Comparison of ENCODE assay signal across 10 cellular contexts in the genomic region with DNA sequence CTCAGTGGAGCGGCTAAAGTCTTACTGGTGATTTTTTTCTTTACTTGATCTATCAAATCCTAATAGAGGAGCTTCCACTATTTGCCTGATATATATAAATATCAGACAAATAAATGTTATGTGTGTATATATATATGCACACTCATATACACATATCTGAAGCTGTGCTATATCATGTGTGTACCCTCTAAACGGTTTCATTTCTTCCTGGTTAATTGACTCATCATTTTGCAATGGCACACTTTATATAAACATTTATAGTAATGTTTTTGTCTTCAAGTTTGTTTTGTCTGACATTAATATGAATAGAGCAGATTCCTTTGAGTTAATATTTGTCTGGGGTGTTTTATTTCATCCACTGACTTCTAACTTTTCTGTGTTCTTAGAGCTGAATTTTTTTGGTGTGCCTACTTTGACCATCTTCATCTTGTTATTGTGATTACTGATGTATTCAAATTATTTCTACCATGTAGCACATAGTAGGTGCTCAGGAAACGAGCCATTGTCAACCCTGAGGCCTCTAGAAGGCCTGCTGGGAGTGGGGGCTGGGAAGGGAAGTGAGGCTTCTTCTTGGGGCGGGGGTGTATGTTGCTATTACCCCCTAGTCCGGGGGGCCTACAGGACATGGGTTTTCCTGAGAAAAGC.
DNase-seq lines count a peak whose midpoint lies in the region; ATAC-seq, FAIRE-seq and TF ChIP-seq lines count a peak whose summit lies in the region.
"Had no signal": no experiment of that assay in that cellular context is flagged by ENCODE, and none has a peak within 500 bp of the region (broad histone marks: within the 10 kb centered on the region; RNA-seq: fewer than 3 reads in every experiment).

No MANE protein-coding gene starts in this region.

- H3K9me3 ChIP-seq in T-helper 17 cell (ENCODE audit: control insufficient read depth, low read length, poor library complexity, severe bottlenecking) (no peaks in the 10 kb centered on the region), endothelial cell of umbilical vein (replicated peaks; ENCODE audit: control insufficient read depth, insufficient read depth, low read length) (no peaks in the 10 kb centered on the region), gastrocnemius medialis (no peaks in the 10 kb centered on the region)

- H3K27ac ChIP-seq in GM23338 (ENCODE audit: low read depth): no peak overlapping the region
- H3K27ac ChIP-seq in endothelial cell of umbilical vein (ENCODE audit: insufficient read depth, low read depth, low read length): peak overlapping the region; percentile 94
- H3K27ac ChIP-seq in gastrocnemius medialis: peak overlapping the region; percentile 63 to 83 (median 74)

- H3K27me3 ChIP-seq in GM23338 (ENCODE audit: insufficient read depth) (no peaks in the 10 kb centered on the region), endothelial cell of umbilical vein (ENCODE audit: control insufficient read depth in 2 of 2, insufficient read depth in 2 of 2, low read length in 2 of 2) (no peaks in the 10 kb centered on the region), gastrocnemius medialis (no peaks in the 10 kb centered on the region)

- H3F3A ChIP-seq in GM23338 (replicated peaks; ENCODE audit: low read depth): no peaks in the 10 kb centered on the region

- no peaks in the 10 kb centered on the region for H4K20me1 ChIP-seq in GM23338 (replicated peaks; ENCODE audit: insufficient read depth)
- H4K20me1 ChIP-seq in endothelial cell of umbilical vein (replicated peaks; ENCODE audit: control insufficient read depth, extremely low read depth, insufficient read depth, low read length): no peaks in the 10 kb centered on the region

- CTCF ChIA-PET in endothelial cell of umbilical vein (lab: Charles Lee): interaction anchor here (0.8 to 2.1 kb wide), 13 partner anchors 9 to 380 kb away, joined by 3 to 25 read pairs (median 5); a partner anchor contains a TSS

- no peaks in the 10 kb centered on the region for H3K9me2 ChIP-seq in GM23338 (ENCODE audit: insufficient read depth)

- H2AFZ ChIP-seq in GM23338: peak overlapping the region; percentile 63; the same call in 1 of the 2 replicates
- H2AFZ ChIP-seq in endothelial cell of umbilical vein (ENCODE audit: low read depth, low read length): peak overlapping the region; percentile 14

- H3K4me3 Mint-ChIP-seq in GM23338 (no peak overlapping the region), T-helper 17 cell (no peak overlapping the region)

- H3K27me3 Mint-ChIP-seq in GM23338 (ENCODE audit: insufficient read depth, low read depth, poor library complexity): no peaks in the 10 kb centered on the region
- H3K27me3 Mint-ChIP-seq in T-helper 17 cell: no peaks in the 10 kb centered on the region

- no peaks in the 10 kb centered on the region for H3K9me1 ChIP-seq in endothelial cell of umbilical vein (replicated peaks; ENCODE audit: control insufficient read depth, extremely low read depth, insufficient read depth, low read length)

- peaks cover 3% of the 10 kb centered on the region; the same call in 1 of the 3 replicates for H3K4me1 Mint-ChIP-seq in GM23338
- peaks cover 12% of the 10 kb centered on the region for H3K4me1 Mint-ChIP-seq in T-helper 17 cell

- no peak overlapping the region for H3K4me2 ChIP-seq in GM23338
- H3K4me2 ChIP-seq in endothelial cell of umbilical vein (ENCODE audit: insufficient read depth, low read length): peak overlapping the region; percentile 24

- no peak for TF ChIP-seq CTCF in GM23338 (conservative IDR thresholded peaks at IDR 0.05; ENCODE audit: low read depth in 2 of 2)
- no peak for TF ChIP-seq CTCF in endothelial cell of umbilical vein (IDR thresholded peaks at IDR 0.05; ENCODE audit: extremely low read depth in 1 of 2, insufficient read depth in 1 of 2, low read depth in 1 of 2, low read length in 2 of 2)
- TF ChIP-seq CTCF in gastrocnemius medialis (IDR thresholded peaks at IDR 0.05 in 4 of 5, conservative IDR thresholded peaks at IDR 0.05 in 1 of 5): no peak

- H3K79me2 ChIP-seq in GM23338 (replicated peaks; ENCODE audit: insufficient read depth) (no peaks in the 10 kb centered on the region), endothelial cell of umbilical vein (ENCODE audit: control insufficient read depth, insufficient read depth, low read length) (no peaks in the 10 kb centered on the region)

- dilution Hi-C loops in endothelial cell of umbilical vein (cut with MboI; ENCODE audit: extremely low pct_ligation_motif_present, low sequenced_read_pairs): no loop called here

- TSS peak; percentile 80 for BruUV-seq in endothelial cell of umbilical vein (replicated peaks; lab: Mats Ljungman, UMichigan)

- intact Hi-C loops in endothelial cell of umbilical vein (cut with micrococcal nuclease) (loop anchor here (1.0 to 2.0 kb wide), 4 partner anchors 9 to 83 kb away; a partner anchor contains a TSS), gastrocnemius medialis (cut with DNase I; ENCODE audit: low total_unique reads) (no loop called here)

- H3K9ac ChIP-seq in endothelial cell of umbilical vein (replicated peaks; ENCODE audit: extremely low read depth, insufficient read depth, low read length): peak overlapping the region; percentile 74

- no peak overlapping the region for H3K4me3 ChIP-seq in GM23338
- no peak overlapping the region for H3K4me3 ChIP-seq in endothelial cell of umbilical vein (replicated peaks in 1 of 3; ENCODE audit: insufficient read depth in 1 of 3, low read depth in 1 of 3, low read length in 3 of 3)
- H3K4me3 ChIP-seq in gastrocnemius medialis: no peak overlapping the region

- peaks cover 8% of the 10 kb centered on the region; the same call in 1 of the 3 replicates for H3K9me3 Mint-ChIP-seq in GM23338

- ATAC-seq in GM23338: no peak
- no peak for ATAC-seq in T-helper 17 cell
- no peak for ATAC-seq in gastrocnemius medialis
- ATAC-seq in GM18907 (IDR thresholded peaks at IDR 0.05; ENCODE audit: unreplicated experiment): no peak
- no peak for ATAC-seq in GM21529 (IDR thresholded peaks at IDR 0.05; ENCODE audit: unreplicated experiment)

- no peak for FAIRE-seq in endothelial cell of umbilical vein (lab: Jason Lieb, UNC)

- in situ Hi-C loops in gastrocnemius medialis (cut with MboI; ENCODE audit: low sequenced_read_pairs in 4 of 4): loop anchor here in 1 of 4 donors (25.0 kb wide), 1 partner anchor 99 kb away; no protein-coding TSS in a partner anchor

- no peaks in the 10 kb centered on the region; the same call in 1 of the 3 replicates for H3K36me3 Mint-ChIP-seq in GM23338 (ENCODE audit: low read depth)
- H3K36me3 Mint-ChIP-seq in T-helper 17 cell (ENCODE audit: low read depth): no peaks in the 10 kb centered on the region

- no peak for DNase-seq in GM23338 (ENCODE audit: low spot score)
- DNase-seq in T-helper 17 cell: no peak
- no peak for DNase-seq in endothelial cell of umbilical vein (ENCODE audit: low read depth, low spot score)
- DNase-seq in gastrocnemius medialis: no peak
- no peak for DNase-seq in GOT3 (lab: John Stamatoyannopoulos, UW)
- no peak for DNase-seq in SIG-M5 (lab: John Stamatoyannopoulos, UW)
- DNase-seq: DMS79 treated with DMSO at 0.1 percent for 48 hours, NCI-H446 had no signal

- H3K36me3 ChIP-seq in GM23338 (ENCODE audit: insufficient read depth) (no peaks in the 10 kb centered on the region), endothelial cell of umbilical vein (ENCODE audit: control insufficient read depth in 2 of 2, extremely low read depth in 1 of 2, insufficient read depth in 2 of 2, low read length in 2 of 2) (no peaks in the 10 kb centered on the region), gastrocnemius medialis (no peaks in the 10 kb centered on the region)

- TF ChIP-seq POLR2A in endothelial cell of umbilical vein (IDR thresholded peaks at IDR 0.05; ENCODE audit: low read depth, low read length) (no peak), gastrocnemius medialis (IDR thresholded peaks at IDR 0.05) (no peak)

- POLR2A ChIA-PET in endothelial cell of umbilical vein (lab: Charles Lee): interaction anchor here (0.7 to 1.9 kb wide), 5 partner anchors 9 to 82 kb away, joined by 3 to 14 read pairs (median 4); no protein-coding TSS in a partner anchor

- H3K4me1 ChIP-seq in GM23338 (ENCODE audit: insufficient read depth) (no peaks in the 10 kb centered on the region), endothelial cell of umbilical vein (ENCODE audit: control insufficient read depth, extremely low read depth, insufficient read depth, low read length) (peaks cover 23% of the 10 kb centered on the region), gastrocnemius medialis (peaks cover 0 to 8% of the 10 kb centered on the region in 2 donors)

- H3K27ac Mint-ChIP-seq in GM23338 (no peak overlapping the region), T-helper 17 cell (peak overlapping the region; percentile 74)

TF ChIP-seq in endothelial cell of umbilical vein, 7 proteins besides CTCF, POLR2A, EP300 and RAD21:
- TF ChIP-seq POLR2AphosphoS5 (IDR thresholded peaks at IDR 0.05; ENCODE audit: insufficient read depth, low read depth, low read length) (no peak), EZH2 (IDR thresholded peaks at IDR 0.05; ENCODE audit: borderline replicate concordance, low read depth, low read length, severe bottlenecking) (no peak), JUN (IDR thresholded peaks at IDR 0.05; ENCODE audit: borderline replicate concordance, insufficient read depth, insufficient read length, low read depth) (no peak), FOS (IDR thresholded peaks at IDR 0.05; ENCODE audit: borderline replicate concordance, insufficient read depth, low read length) (no peak), MYC (IDR thresholded peaks at IDR 0.05; ENCODE audit: low read depth, low read length) (no peak), GATA2 (IDR thresholded peaks at IDR 0.05; ENCODE audit: insufficient read depth, insufficient read length, low read depth, low read length) (no peak)
- TF ChIP-seq, protein P1, sequence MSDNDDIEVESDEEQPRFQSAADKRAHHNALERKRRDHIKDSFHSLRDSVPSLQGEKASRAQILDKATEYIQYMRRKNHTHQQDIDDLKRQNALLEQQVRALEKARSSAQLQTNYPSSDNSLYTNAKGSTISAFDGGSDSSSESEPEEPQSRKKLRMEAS (IDR thresholded peaks at IDR 0.05; ENCODE audit: insufficient read depth, insufficient read length): no peak
